ENCODE assay signal across 14 cellular contexts in genomic region chr3:185718736-185719456, GRCh38.
"Had no signal": no experiment of that assay in that cellular context is flagged by ENCODE, and none has a peak within 500 bp of the region (broad histone marks: within the 10 kb centered on the region; RNA-seq: fewer than 3 reads in every experiment).

No MANE protein-coding gene starts in this region.

- H3K27me3 ChIP-seq: left lung, right atrium auricular region, transverse colon had no signal

- H3K36me3 ChIP-seq: esophagus muscularis mucosa, left lung, right atrium auricular region, transverse colon had no signal

- H3K4me1 ChIP-seq: right atrium auricular region had no signal

- DNase-seq: activated CD4-positive, alpha-beta T cell treated with anti-CD3 and anti-CD28 coated beads, Interleukin-2, amount 50 U/mL, for 48 hours; activated CD4-positive, CD25-positive, alpha-beta regulatory T cell treated with anti-CD3 and anti-CD28 coated beads, Interleukin-2, amount 50 U/mL, for 72 hours; activated effector memory CD4-positive, alpha-beta T cell treated with anti-CD3 and anti-CD28 coated beads, Interleukin-2, amount 50 U/mL, for 16 hours; activated T-cell treated with anti-CD3 and anti-CD28 coated beads, Interleukin-2, amount 50 U/mL, for 24 hours; amygdala; left lung; transverse colon had no signal

- H3K27ac Mint-ChIP-seq: activated CD8-positive, alpha-beta memory T cell treated with anti-CD3 and anti-CD28 coated beads, Interleukin-2, amount 10 ng/mL, durations not matched to agents 7 days and 5 days; activated naive CD8-positive, alpha-beta T cell; activated T-cell treated with anti-CD3 and anti-CD28 coated beads, Interleukin-2, amount 50 U/mL, for 24 hours; memory B cell; stimulated activated memory B cell treated with anti-CD40 and anti-IgM and Interleukin-4, amounts not matched to agents 10 μg/mL and 1 μg/mL and 100 μg/mL, for 72 hours had no signal

- H3K36me3 Mint-ChIP-seq: activated CD8-positive, alpha-beta memory T cell treated with anti-CD3 and anti-CD28 coated beads, Interleukin-2, amount 10 ng/mL, durations not matched to agents 7 days and 5 days; activated naive CD8-positive, alpha-beta T cell; memory B cell; stimulated activated memory B cell treated with anti-CD40 and anti-IgM and Interleukin-4, amounts not matched to agents 10 μg/mL and 1 μg/mL and 100 μg/mL, for 72 hours had no signal

- H3K4me3 Mint-ChIP-seq: activated CD8-positive, alpha-beta memory T cell treated with anti-CD3 and anti-CD28 coated beads, Interleukin-2, amount 10 ng/mL, durations not matched to agents 7 days and 5 days; activated naive CD8-positive, alpha-beta T cell; activated T-cell treated with anti-CD3 and anti-CD28 coated beads, Interleukin-2, amount 50 U/mL, for 24 hours; memory B cell; neural crest cell; stimulated activated memory B cell treated with anti-CD40 and anti-IgM and Interleukin-4, amounts not matched to agents 10 μg/mL and 1 μg/mL and 100 μg/mL, for 72 hours had no signal

- H3K27ac ChIP-seq: esophagus muscularis mucosa, left lung, right atrium auricular region, transverse colon had no signal

- H3K9me3 Mint-ChIP-seq: activated T-cell treated with anti-CD3 and anti-CD28 coated beads, Interleukin-2, amount 50 U/mL, for 24 hours; memory B cell; neural crest cell; stimulated activated memory B cell treated with anti-CD40 and anti-IgM and Interleukin-4, amounts not matched to agents 10 μg/mL and 1 μg/mL and 100 μg/mL, for 72 hours had no signal

- H3K4me3 ChIP-seq: esophagus muscularis mucosa, left lung, right atrium auricular region, transverse colon had no signal

- H3K27me3 Mint-ChIP-seq: activated naive CD8-positive, alpha-beta T cell had no signal

- ATAC-seq: activated CD8-positive, alpha-beta memory T cell treated with anti-CD3 and anti-CD28 coated beads, Interleukin-2, amount 10 ng/mL, durations not matched to agents 7 days and 5 days; left lung; stimulated activated memory B cell treated with anti-CD40 and anti-IgM and Interleukin-4, amounts not matched to agents 10 μg/mL and 1 μg/mL and 100 μg/mL, for 72 hours had no signal

- H3K4me1 Mint-ChIP-seq: activated CD8-positive, alpha-beta memory T cell treated with anti-CD3 and anti-CD28 coated beads, Interleukin-2, amount 10 ng/mL, durations not matched to agents 7 days and 5 days; memory B cell; stimulated activated memory B cell treated with anti-CD40 and anti-IgM and Interleukin-4, amounts not matched to agents 10 μg/mL and 1 μg/mL and 100 μg/mL, for 72 hours had no signal

- H3K9me3 ChIP-seq: esophagus muscularis mucosa, left lung, right atrium auricular region, transverse colon had no signal
